2 cellular contexts compared by ENCODE assay signal in the genomic region with DNA sequence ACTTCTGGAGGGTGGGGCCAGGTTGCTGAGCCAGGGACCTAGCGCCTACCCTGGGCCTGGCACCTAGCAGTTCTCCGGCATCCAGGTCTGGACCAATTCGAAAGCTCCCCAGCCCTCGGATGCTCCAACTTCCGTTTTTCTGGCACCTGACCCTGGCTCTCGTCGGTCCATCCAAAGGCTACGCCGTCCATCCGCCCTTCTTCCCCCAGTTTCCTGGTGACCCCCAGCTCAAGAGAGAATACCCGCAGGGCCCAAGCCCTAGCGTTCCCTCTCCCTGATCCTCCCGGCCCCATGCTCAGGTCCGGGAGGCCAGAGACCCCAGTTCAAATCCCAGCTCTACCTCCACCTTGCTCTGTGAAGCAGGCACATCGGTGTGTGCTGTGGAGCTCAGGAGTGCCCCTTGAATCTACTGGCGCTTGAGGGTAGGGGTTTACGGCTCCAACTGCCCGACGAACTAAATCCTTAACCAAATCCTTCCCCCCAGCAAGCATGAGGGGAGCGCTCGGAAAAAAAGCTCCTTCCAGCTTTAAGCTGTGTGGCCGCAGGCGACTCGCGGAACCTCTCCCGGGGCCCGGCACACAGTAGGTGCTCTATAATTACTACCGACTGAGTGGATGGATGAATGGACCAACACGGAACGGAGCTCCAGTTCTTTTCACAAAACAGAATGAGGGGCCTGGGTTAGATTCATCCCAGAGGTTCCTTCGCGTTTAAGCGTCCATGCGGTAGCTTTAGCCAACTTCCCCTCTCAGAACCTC.
TF ChIP-seq lines count a peak whose summit lies in the region.

No MANE protein-coding gene starts in this region.

TF ChIP-seq in SK-N-SH, 30 proteins besides CTCF, POLR2A, EP300 and RAD21 (continued from another document):
- TF ChIP-seq, protein P1, sequence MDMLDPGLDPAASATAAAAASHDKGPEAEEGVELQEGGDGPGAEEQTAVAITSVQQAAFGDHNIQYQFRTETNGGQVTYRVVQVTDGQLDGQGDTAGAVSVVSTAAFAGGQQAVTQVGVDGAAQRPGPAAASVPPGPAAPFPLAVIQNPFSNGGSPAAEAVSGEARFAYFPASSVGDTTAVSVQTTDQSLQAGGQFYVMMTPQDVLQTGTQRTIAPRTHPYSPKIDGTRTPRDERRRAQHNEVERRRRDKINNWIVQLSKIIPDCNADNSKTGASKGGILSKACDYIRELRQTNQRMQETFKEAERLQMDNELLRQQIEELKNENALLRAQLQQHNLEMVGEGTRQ (IDR thresholded peaks at IDR 0.05; ENCODE audit: borderline replicate concordance, low read depth, low read length) = no peak

TF ChIP-seq in SK-N-SH treated with all-trans-retinoic acid at 6 μM for 48 hours, 23 proteins besides CTCF, POLR2A, EP300 and RAD21 (continued from another document):
- TF ChIP-seq CSRNP3 (CRISPR knock-in tag; IDR thresholded peaks at IDR 0.05) (no peak), ZNF8 (CRISPR knock-in tag; IDR thresholded peaks at IDR 0.05) (no peak), PPARA (CRISPR knock-in tag; IDR thresholded peaks at IDR 0.05; ENCODE audit: borderline replicate concordance) (no peak), TCF4 (CRISPR knock-in tag; IDR thresholded peaks at IDR 0.05; ENCODE audit: borderline replicate concordance) (no peak), ZNF565 (CRISPR knock-in tag; conservative IDR thresholded peaks at IDR 0.05; ENCODE audit: low read depth) (no peak), BACH2 (CRISPR knock-in tag; IDR thresholded peaks at IDR 0.05; ENCODE audit: borderline replicate concordance) (no peak), OSR1 (CRISPR knock-in tag; IDR thresholded peaks at IDR 0.05) (no peak), PATZ1 (CRISPR knock-in tag; IDR thresholded peaks at IDR 0.05; ENCODE audit: borderline replicate concordance) (no peak), ZC3H10 (CRISPR knock-in tag; IDR thresholded peaks at IDR 0.05) (no peak), ARNTL (CRISPR knock-in tag; IDR thresholded peaks at IDR 0.05; ENCODE audit: borderline replicate concordance, low read depth) (no peak)
- TF ChIP-seq, protein P2, sequence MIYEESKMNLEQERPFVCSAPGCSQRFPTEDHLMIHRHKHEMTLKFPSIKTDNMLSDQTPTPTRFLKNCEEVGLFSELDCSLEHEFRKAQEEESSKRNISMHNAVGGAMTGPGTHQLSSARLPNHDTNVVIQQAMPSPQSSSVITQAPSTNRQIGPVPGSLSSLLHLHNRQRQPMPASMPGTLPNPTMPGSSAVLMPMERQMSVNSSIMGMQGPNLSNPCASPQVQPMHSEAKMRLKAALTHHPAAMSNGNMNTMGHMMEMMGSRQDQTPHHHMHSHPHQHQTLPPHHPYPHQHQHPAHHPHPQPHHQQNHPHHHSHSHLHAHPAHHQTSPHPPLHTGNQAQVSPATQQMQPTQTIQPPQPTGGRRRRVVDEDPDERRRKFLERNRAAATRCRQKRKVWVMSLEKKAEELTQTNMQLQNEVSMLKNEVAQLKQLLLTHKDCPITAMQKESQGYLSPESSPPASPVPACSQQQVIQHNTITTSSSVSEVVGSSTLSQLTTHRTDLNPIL (CRISPR knock-in tag; IDR thresholded peaks at IDR 0.05; ENCODE audit: low read depth) = no peak
